23 cellular contexts compared by ENCODE assay signal in genomic region chr17:30031214-30031869, GRCh38.
DNase-seq lines count a peak whose midpoint lies in the region; ATAC-seq, FAIRE-seq and TF ChIP-seq lines count a peak whose summit lies in the region.
"Had no signal": no experiment of that assay in that cellular context is flagged by ENCODE, and none has a peak within 500 bp of the region (broad histone marks: within the 10 kb centered on the region; RNA-seq: fewer than 3 reads in every experiment).

No MANE protein-coding gene starts in this region.

- no peaks in the 10 kb centered on the region for H3K27me3 ChIP-seq in CD4-positive, alpha-beta memory T cell (ENCODE audit: insufficient read depth, low read length)
- H3K27me3 ChIP-seq in keratinocyte (ENCODE audit: control insufficient read depth, extremely low read depth, insufficient read depth, low read length) (no peaks in the 10 kb centered on the region), GM23248 (replicated peaks; ENCODE audit: insufficient read depth) (no peaks in the 10 kb centered on the region)
- H3K27me3 ChIP-seq: upper lobe of left lung had no signal

- H3K4me3 Mint-ChIP-seq in CD4-positive, alpha-beta memory T cell: no peak overlapping the region
- H3K4me3 Mint-ChIP-seq: activated naive CD4-positive, alpha-beta T cell treated with anti-CD3 and anti-CD28 coated beads, Interleukin-2, amount 50 U/mL, for 24 hours; activated T-helper 1 cell treated with anti-CD3 and anti-CD28 coated beads, Interleukin-12 subunit alpha, Interleukin-12 subunit beta, Interleukin-2, Interleukin-4 antibody, amounts not matched to agents 30 ng/mL and 10 ng/mL and 1 ng/mL, durations not matched to agents 14 hours and 24 hours and 36 hours; CD4-positive, CD25-positive, alpha-beta regulatory T cell had no signal

- dilution Hi-C loops in keratinocyte (cut with MboI; ENCODE audit: extremely low pct_ligation_motif_present, low sequenced_read_pairs): no loop called here

- H3K9ac ChIP-seq in keratinocyte (ENCODE audit: control insufficient read depth, extremely low read depth, insufficient read depth, low read length) (no peak overlapping the region), GM23248 (no peak overlapping the region)
- H3K9ac ChIP-seq: SK-N-SH had no signal

- H3K4me1 ChIP-seq in CD4-positive, alpha-beta memory T cell (ENCODE audit: insufficient read depth, low read length): no peaks in the 10 kb centered on the region
- H3K4me1 ChIP-seq in keratinocyte (ENCODE audit: control insufficient read depth, extremely low read depth, insufficient read depth, low read length): no peaks in the 10 kb centered on the region
- H3K4me1 ChIP-seq in GM23248 (ENCODE audit: insufficient read depth): no peaks in the 10 kb centered on the region
- H3K4me1 ChIP-seq: upper lobe of left lung had no signal

- peak; percentile 5 for FAIRE-seq in keratinocyte (lab: Jason Lieb, UNC)

- no peaks in the 10 kb centered on the region for H3K36me3 Mint-ChIP-seq in CD4-positive, alpha-beta memory T cell
- H3K36me3 Mint-ChIP-seq: CD4-positive, CD25-positive, alpha-beta regulatory T cell had no signal

- H3K9me3 ChIP-seq in CD4-positive, alpha-beta memory T cell (ENCODE audit: control insufficient read depth in 1 of 2, low read length in 2 of 2): no peaks in the 10 kb centered on the region
- no peaks in the 10 kb centered on the region for H3K9me3 ChIP-seq in keratinocyte (ENCODE audit: control insufficient read depth, low read depth, low read length)
- no peaks in the 10 kb centered on the region for H3K9me3 ChIP-seq in GM23248 (ENCODE audit: low read depth)
- H3K9me3 ChIP-seq: SK-N-SH, upper lobe of left lung had no signal

- H3K4me3 ChIP-seq in CD4-positive, alpha-beta memory T cell (ENCODE audit: low read length in 2 of 2): no peak overlapping the region
- H3K4me3 ChIP-seq in keratinocyte (ENCODE audit: control insufficient read depth in 2 of 3, extremely low read depth in 1 of 3, insufficient read depth in 2 of 3, low read depth in 1 of 3, low read length in 3 of 3) (no peak overlapping the region), GM23248 (no peak overlapping the region)
- H3K4me3 ChIP-seq: upper lobe of left lung had no signal

- no peaks in the 10 kb centered on the region for H3K9me2 ChIP-seq in GM23248 (ENCODE audit: insufficient read depth)
- H3K9me2 ChIP-seq: SK-N-SH had no signal

- H3K79me2 ChIP-seq in keratinocyte (ENCODE audit: control insufficient read depth, insufficient read depth, low read length): no peaks in the 10 kb centered on the region
- no peaks in the 10 kb centered on the region for H3K79me2 ChIP-seq in GM23248 (ENCODE audit: insufficient read depth)

- intact Hi-C loops in CD4-positive, alpha-beta memory T cell (cut with micrococcal nuclease): no loop called here

- peak; percentile 38 for ATAC-seq in HG03565 (IDR thresholded peaks at IDR 0.05; ENCODE audit: unreplicated experiment)
- no peak for ATAC-seq in HG03354 (IDR thresholded peaks at IDR 0.05; ENCODE audit: poor library complexity, severe bottlenecking, unreplicated experiment)

- in situ Hi-C loops in GM23248 (cut with MboI): loop anchor here (10.0 kb wide), 1 partner anchor 53 kb away; no protein-coding TSS in a partner anchor

- CTCF ChIA-PET in CD4-positive, alpha-beta memory T cell (lab: Charles Lee; ENCODE audit: partially characterized antibody): no interaction called here

- H3K36me3 ChIP-seq in CD4-positive, alpha-beta memory T cell (ENCODE audit: insufficient read depth, low read length): no peaks in the 10 kb centered on the region
- H3K36me3 ChIP-seq in keratinocyte (ENCODE audit: control insufficient read depth in 2 of 2, extremely low read depth in 1 of 2, insufficient read depth in 2 of 2, low read length in 2 of 2) (no peaks in the 10 kb centered on the region), GM23248 (ENCODE audit: low read depth) (no peaks in the 10 kb centered on the region)
- H3K36me3 ChIP-seq: upper lobe of left lung had no signal

- peaks cover 0 to 4% of the 10 kb centered on the region in 2 donors for H3K27me3 Mint-ChIP-seq in CD4-positive, alpha-beta memory T cell
- H3K27me3 Mint-ChIP-seq: activated naive CD4-positive, alpha-beta T cell treated with anti-CD3 and anti-CD28 coated beads, Interleukin-2, amount 50 U/mL, for 24 hours had no signal

- H3K4me2 ChIP-seq in keratinocyte (ENCODE audit: control insufficient read depth, extremely low read depth, insufficient read depth, low read depth, low read length) (no peak overlapping the region), GM23248 (ENCODE audit: unreplicated experiment) (no peak overlapping the region)
- H3K4me2 ChIP-seq: SK-N-SH had no signal

- TF ChIP-seq CTCF in GM10266 (IDR thresholded peaks at IDR 0.05; ENCODE audit: control insufficient read depth, insufficient read depth, low read depth, missing control alignments) (no peak), keratinocyte (optimal IDR thresholded peaks at IDR 0.05 in 1 of 3, IDR thresholded peaks at IDR 0.05 in 1 of 3, conservative IDR thresholded peaks at IDR 0.05 in 1 of 3; ENCODE audit: extremely low read depth in 1 of 3, insufficient read depth in 2 of 3, low read length in 3 of 3) (no peak)

- DNase-seq in CD4-positive, alpha-beta memory T cell: peak in 3 of 5 donors; percentile 1 to 9 (median 2)
- DNase-seq in GM10266 (ENCODE audit: extremely low spot score) (peak; percentile 11), keratinocyte (ENCODE audit: low read depth, low spot score) (no peak), NCI-H146 (lab: John Stamatoyannopoulos, UW) (no peak), GM23248 (no peak), retina (no peak)
- DNase-seq: activated CD4-positive, alpha-beta T cell treated with anti-CD3 and anti-CD28 coated beads for 48 hours; aorta; caudate nucleus; GDM1; MM.1S; NCI-H1694; NCI-H226; NCI-H774; SK-N-SH; upper lobe of left lung had no signal

- no peaks in the 10 kb centered on the region for H3F3A ChIP-seq in GM23248 (ENCODE audit: insufficient read depth)

- H3K27ac ChIP-seq in CD4-positive, alpha-beta memory T cell (ENCODE audit: low read depth, low read length): no peak overlapping the region
- H3K27ac ChIP-seq in keratinocyte (ENCODE audit: control insufficient read depth, insufficient read depth, low read length) (no peak overlapping the region), GM23248 (no peak overlapping the region)
- H3K27ac ChIP-seq: RWPE1, upper lobe of left lung had no signal

- H3K4me1 Mint-ChIP-seq in CD4-positive, alpha-beta memory T cell: peaks cover 0 to 2% (median 0%) of the 10 kb centered on the region in 4 donors
- H3K4me1 Mint-ChIP-seq: activated naive CD4-positive, alpha-beta T cell treated with anti-CD3 and anti-CD28 coated beads, Interleukin-2, amount 50 U/mL, for 24 hours had no signal

- POLR2A ChIA-PET in CD4-positive, alpha-beta memory T cell (lab: Charles Lee; ENCODE audit: partially characterized antibody): no interaction called here

- no peak overlapping the region for H3K27ac Mint-ChIP-seq in CD4-positive, alpha-beta memory T cell
- H3K27ac Mint-ChIP-seq: activated T-helper 1 cell treated with anti-CD3 and anti-CD28 coated beads, Interleukin-12 subunit alpha, Interleukin-12 subunit beta, Interleukin-2, Interleukin-4 antibody, amounts not matched to agents 30 ng/mL and 10 ng/mL and 1 ng/mL, durations not matched to agents 14 hours and 24 hours and 36 hours; progenitor cell of endocrine pancreas had no signal

- H4K20me1 ChIP-seq in keratinocyte (ENCODE audit: control insufficient read depth, extremely low read depth, insufficient read depth, low read length) (no peaks in the 10 kb centered on the region), GM23248 (ENCODE audit: insufficient read depth) (no peaks in the 10 kb centered on the region)

- H3K9me3 Mint-ChIP-seq in CD4-positive, alpha-beta memory T cell: no peaks in the 10 kb centered on the region
- H3K9me3 Mint-ChIP-seq: activated naive CD4-positive, alpha-beta T cell treated with anti-CD3 and anti-CD28 coated beads, Interleukin-2, amount 50 U/mL, for 24 hours; activated T-helper 1 cell treated with anti-CD3 and anti-CD28 coated beads, Interleukin-12 subunit alpha, Interleukin-12 subunit beta, Interleukin-2, Interleukin-4 antibody, amounts not matched to agents 30 ng/mL and 10 ng/mL and 1 ng/mL, durations not matched to agents 14 hours and 24 hours and 36 hours had no signal

- no peaks in the 10 kb centered on the region for H3K9me1 ChIP-seq in keratinocyte (ENCODE audit: control insufficient read depth, extremely low read depth, insufficient read depth, low read length)

- H2AFZ ChIP-seq in keratinocyte (ENCODE audit: control insufficient read depth, low read length) (no peak overlapping the region), GM23248 (no peak overlapping the region)

- WGBS in GM23248 (ENCODE audit: low coverage in 1 of 2, low lambda C conversion rate in 2 of 2, missing lambda C conversion rate in 2 of 2), 2 experiments: 89 to 94% methylated on average over 4 of the region's 4 CpGs

Comparison
In these comparisons a context has a peak if more than half of its experiments do, and no peak if none do; other contexts are left out.
1. DNase-seq: peak in CD4-positive, alpha-beta memory T cell (3 of 5) and GM10266 (single experiment); none in keratinocyte (single experiment), NCI-H146 (single experiment), GM23248 (single experiment) and retina (single experiment).